ENCODE assay signal across 7 cellular contexts in genomic region chr5:158036983-158037595, GRCh38.
DNase-seq lines count a peak whose midpoint lies in the region; ATAC-seq, FAIRE-seq and TF ChIP-seq lines count a peak whose summit lies in the region.
"Not testable (repeated sequence)": the region's sequence is repeated elsewhere in the genome, so short reads cannot be mapped to it uniquely, and the experiment has no call there.

No MANE protein-coding gene starts in this region.

- H3K4me1 Mint-ChIP-seq in endodermal cell; glutamatergic neuron (ENCODE audit: low read depth, unreplicated experiment); stimulated activated naive CD8-positive, alpha-beta T cell treated with anti-CD3 and anti-CD28 coated beads, Interleukin-15, amount 100 ng/mL, for 72 hours: not testable (repeated sequence)

- H3K9ac ChIP-seq in BLaER1; endodermal cell (ENCODE audit: extremely low read depth, low read length, poor library complexity, severe bottlenecking); kidney (ENCODE audit: low read length in 2 of 2): not testable (repeated sequence)

- peak overlapping the region; percentile 22; the same call in 1 of the 2 replicates for H3K4me3 ChIP-seq in BLaER1
- H3K4me3 ChIP-seq in endodermal cell (ENCODE audit: low read length); kidney (ENCODE audit: low read length in 2 of 2): not testable (repeated sequence)

- FAIRE-seq in kidney (lab: Jason Lieb, UNC) = not testable (repeated sequence)

- H3K9me3 ChIP-seq in BLaER1 (peaks cover 57% of the 10 kb centered on the region), endodermal cell (ENCODE audit: control insufficient read depth, low read length) (peaks cover 24% of the 10 kb centered on the region)
- H3K9me3 ChIP-seq in kidney (ENCODE audit: control insufficient read depth in 1 of 2, low read length in 2 of 2) = not testable (repeated sequence)

- DNase-seq in activated gamma-delta T cell (lab: John Stamatoyannopoulos, UW) = peak; percentile 5
- peak; percentile 7 for DNase-seq in endodermal cell
- peak; percentile 16 for DNase-seq in glutamatergic neuron
- peak; percentile 14 for DNase-seq in islet precursor cell
- peak; percentile 69 for DNase-seq in kidney
- DNase-seq in stimulated activated naive CD8-positive, alpha-beta T cell treated with anti-CD3 and anti-CD28 coated beads, Interleukin-15, amount 100 ng/mL, for 72 hours = not testable (repeated sequence)

- not testable (repeated sequence) for H3K4me2 ChIP-seq in BLaER1

- WGBS in endodermal cell (ENCODE audit: insufficient coverage in 1 of 2, insufficient read length in 1 of 2), 2 experiments = 96 to 100% methylated on average over 9 to 28 of the region's 31 CpGs

- not testable (repeated sequence) for H3K27me3 ChIP-seq in BLaER1; endodermal cell (ENCODE audit: control insufficient read depth, insufficient read depth, low read length, poor library complexity, severe bottlenecking)

- H3K27ac ChIP-seq in BLaER1; endodermal cell (ENCODE audit: low read depth, low read length); kidney (ENCODE audit: low read depth in 2 of 2, low read length in 2 of 2): not testable (repeated sequence)

- H3K4me1 ChIP-seq in BLaER1 = peaks cover 49% of the 10 kb centered on the region
- H3K4me1 ChIP-seq in endodermal cell (ENCODE audit: control insufficient read depth, insufficient read depth, low read length); kidney (ENCODE audit: control insufficient read depth in 1 of 2, insufficient read depth in 1 of 2, low read depth in 1 of 2, low read length in 2 of 2): not testable (repeated sequence)

- not testable (repeated sequence) for H3K27me3 Mint-ChIP-seq in endodermal cell (ENCODE audit: insufficient read depth); glutamatergic neuron (ENCODE audit: unreplicated experiment); stimulated activated naive CD8-positive, alpha-beta T cell treated with anti-CD3 and anti-CD28 coated beads, Interleukin-15, amount 100 ng/mL, for 72 hours

- intact Hi-C loops in kidney (cut with DNase I) = not testable (repeated sequence)

- H3K27ac Mint-ChIP-seq in endodermal cell; glutamatergic neuron (ENCODE audit: unreplicated experiment); stimulated activated naive CD8-positive, alpha-beta T cell treated with anti-CD3 and anti-CD28 coated beads, Interleukin-15, amount 100 ng/mL, for 72 hours: not testable (repeated sequence)

- TF ChIP-seq CTCF in endodermal cell (conservative IDR thresholded peaks at IDR 0.05); glutamatergic neuron (IDR thresholded peaks at IDR 0.05; ENCODE audit: partially characterized antibody, unreplicated experiment); kidney (IDR thresholded peaks at IDR 0.05; ENCODE audit: borderline replicate concordance, extremely low read depth, insufficient read depth): not testable (repeated sequence)

- H4K20me1 ChIP-seq in BLaER1 = not testable (repeated sequence)

- H3K36me3 ChIP-seq in BLaER1 = peaks cover 19% of the 10 kb centered on the region
- H3K36me3 ChIP-seq in endodermal cell (ENCODE audit: control insufficient read depth, insufficient read depth, low read length); kidney (ENCODE audit: control insufficient read depth in 1 of 2, insufficient read depth in 2 of 2, low read length in 2 of 2): not testable (repeated sequence)

- H3K36me3 Mint-ChIP-seq in endodermal cell (ENCODE audit: low read depth) = not testable (repeated sequence)
- H3K36me3 Mint-ChIP-seq in glutamatergic neuron (ENCODE audit: unreplicated experiment) = peaks cover 32% of the 10 kb centered on the region

- H3K4me3 Mint-ChIP-seq in endodermal cell; glutamatergic neuron (ENCODE audit: unreplicated experiment); stimulated activated naive CD8-positive, alpha-beta T cell treated with anti-CD3 and anti-CD28 coated beads, Interleukin-15, amount 100 ng/mL, for 72 hours: not testable (repeated sequence)

- ATAC-seq in stimulated activated naive CD8-positive, alpha-beta T cell treated with anti-CD3 and anti-CD28 coated beads, Interleukin-15, amount 100 ng/mL, for 72 hours = peak; percentile 74

- peaks cover 52% of the 10 kb centered on the region for H3K9me3 Mint-ChIP-seq in endodermal cell
- H3K9me3 Mint-ChIP-seq in glutamatergic neuron (ENCODE audit: unreplicated experiment) = peaks cover 10% of the 10 kb centered on the region
- peaks cover 16 to 21% of the 10 kb centered on the region in 2 donors for H3K9me3 Mint-ChIP-seq in stimulated activated naive CD8-positive, alpha-beta T cell treated with anti-CD3 and anti-CD28 coated beads, Interleukin-15, amount 100 ng/mL, for 72 hours
